In genomic region chr3:196501316-196502064, GRCh38 we compare ENCODE assay signal across 8 cellular contexts. TPM values are rescaled to one million over a fixed set of nuclear protein-coding genes. Genes with fewer than 3 reads are reported as not detected.
DNase-seq lines count a peak whose midpoint lies in the region; ATAC-seq, FAIRE-seq and TF ChIP-seq lines count a peak whose summit lies in the region.

No MANE protein-coding gene starts in this region.

- H2BK120ac ChIP-seq in H1 (replicated peaks; ENCODE audit: low read depth, low read length) (no peak overlapping the region), neuronal stem cell (ENCODE audit: low read depth, low read length) (no peak overlapping the region)

- H3K4me1 ChIP-seq in Panc1 (ENCODE audit: control insufficient read depth, insufficient read depth, low read length) (peaks cover 17% of the 10 kb centered on the region), H1 (replicated peaks in 1 of 4; ENCODE audit: control insufficient read depth in 3 of 4, insufficient read depth in 4 of 4, low read length in 3 of 4) (peaks cover 0 to 7% (median 3%) of the 10 kb centered on the region in 4 experiments; a peak in 5 of 7 replicates), neuronal stem cell (ENCODE audit: control insufficient read depth in 2 of 2, insufficient read depth in 1 of 2, low read depth in 1 of 2, low read length in 2 of 2) (peaks cover 2 to 3% of the 10 kb centered on the region in 2 donors)

- H3K56ac ChIP-seq in H1 (replicated peaks; ENCODE audit: insufficient read length, low read depth, low read length): no peak overlapping the region

- H3K27me3 ChIP-seq in Panc1 (ENCODE audit: control insufficient read depth, insufficient read depth, low read length) (no peaks in the 10 kb centered on the region), H1 (replicated peaks in 1 of 4; ENCODE audit: control insufficient read depth in 3 of 4, extremely low read depth in 1 of 4, insufficient read depth in 3 of 4, low read length in 3 of 4) (no peaks in the 10 kb centered on the region), neuronal stem cell (ENCODE audit: control insufficient read depth in 3 of 3, insufficient read depth in 3 of 3, low read depth in 1 of 3, low read length in 3 of 3) (no peaks in the 10 kb centered on the region)

- H4K91ac ChIP-seq in H1 (replicated peaks; ENCODE audit: insufficient read length, low read length): no peak overlapping the region
- H4K91ac ChIP-seq in neuronal stem cell (ENCODE audit: low read depth, low read length, poor library complexity): no peak overlapping the region

- CTCF ChIA-PET in Panc1 (lab: Charles Lee) (interaction anchor here (0.5 kb wide), 1 partner anchor 16 kb away, joined by 17 read pairs; no protein-coding TSS in a partner anchor), H1 (lab: Charles Lee; ENCODE audit: partially characterized antibody) (interaction anchor here (0.8 kb wide), 1 partner anchor 14 kb away, joined by 4 read pairs; no protein-coding TSS in a partner anchor)

- H4K5ac ChIP-seq in H1 (ENCODE audit: insufficient read length, low read depth, low read length): no peak overlapping the region

- peaks cover 20% of the 10 kb centered on the region for H3K36me3 Mint-ChIP-seq in activated T-cell treated with anti-CD3 and anti-CD28 coated beads, Interleukin-2, amount 50 U/mL, for 4 hours (ENCODE audit: insufficient read depth)

- no peak overlapping the region for H2BK12ac ChIP-seq in H1 (ENCODE audit: low read depth, low read length)
- H2BK12ac ChIP-seq in neuronal stem cell (ENCODE audit: low read length): no peak overlapping the region

- 4% methylated on average over 14 of the region's 14 CpGs; no CpG with 5 or more reads in 1 of the 2 experiments for WGBS in H1 (ENCODE audit: extremely low coverage in 1 of 2, insufficient coverage in 1 of 2, insufficient read length in 1 of 2, insufficient replicate concordance in 2 of 2, low coverage in 1 of 2, low lambda C conversion rate in 2 of 2, missing lambda C conversion rate in 1 of 2), 2 experiments
- WGBS in neuronal stem cell (ENCODE audit: extremely low coverage in 2 of 2, insufficient read length in 2 of 2, insufficient replicate concordance in 1 of 2), 2 donors: no CpG with 5 or more reads among the region's 14 CpGs

- H3K23me2 ChIP-seq in H1 (ENCODE audit: low read depth, low read length): peaks cover 14% of the 10 kb centered on the region

- H3K27ac ChIP-seq in Panc1 (ENCODE audit: low read length): peak overlapping the region; percentile 96
- H3K27ac ChIP-seq in H1 (ENCODE audit: low read depth, low read length): no peak overlapping the region
- H3K27ac ChIP-seq in neuronal stem cell (replicated peaks; ENCODE audit: low read length): no peak overlapping the region

- no peak for FAIRE-seq in H1 (lab: Jason Lieb, UNC)

- H4K8ac ChIP-seq in H1 (ENCODE audit: extremely low read depth, insufficient read depth, low read length): no peak overlapping the region
- no peak overlapping the region for H4K8ac ChIP-seq in neuronal stem cell (ENCODE audit: low read depth, low read length)

- H2AK5ac ChIP-seq in H1 (ENCODE audit: low read depth, low read length): no peak overlapping the region
- no peak overlapping the region for H2AK5ac ChIP-seq in neuronal stem cell (ENCODE audit: low read depth, low read length)

- peak overlapping the region in 3 of 4 experiments; percentile 26 to 70 (median 39); a peak in 3 of 7 replicates for H3K9ac ChIP-seq in H1 (replicated peaks in 1 of 4; ENCODE audit: extremely low read depth in 1 of 4, low read depth in 3 of 4, low read length in 3 of 4)
- H3K9ac ChIP-seq in neuronal stem cell (ENCODE audit: low read depth, low read length, poor library complexity): no peak overlapping the region

- H3K4me2 ChIP-seq in H1 (ENCODE audit: insufficient read depth in 1 of 2, low read depth in 2 of 2, low read length in 2 of 2) (peak overlapping the region; percentile 89 to 91), neuronal stem cell (ENCODE audit: insufficient read depth, low read length, poor library complexity, severe bottlenecking) (peak overlapping the region; percentile 69)

- peak; percentile 31 for DNase-seq in activated T-cell treated with anti-CD3 and anti-CD28 coated beads, Interleukin-2, amount 50 U/mL, for 4 hours
- DNase-seq in activated T-cell treated with anti-CD3 and anti-CD28 coated beads, Interleukin-2, amount 50 U/mL, for 1 hour: no peak
- DNase-seq in Panc1 (ENCODE audit: low read depth, low spot score): no peak
- no peak for DNase-seq in H1 (ENCODE audit: low read depth in 1 of 2, low spot score in 2 of 2)
- no peak for DNase-seq in neuronal stem cell (ENCODE audit: low spot score)

- intact Hi-C loops in Panc1 (cut with micrococcal nuclease; ENCODE audit: unreplicated experiment): no loop called here

- POLR2A ChIA-PET in Panc1 (lab: Charles Lee) (interaction anchor here (0.6 kb wide), 1 partner anchor 48 kb away, joined by 8 read pairs; no protein-coding TSS in a partner anchor), H1 (lab: Charles Lee; ENCODE audit: partially characterized antibody) (no interaction called here)

- H2AFZ ChIP-seq in H1 (ENCODE audit: low read length) (no peak overlapping the region), neuronal stem cell (ENCODE audit: low read length) (no peak overlapping the region)

- no peak for TF ChIP-seq EP300 in H1 (IDR thresholded peaks at IDR 0.05; ENCODE audit: borderline replicate concordance in 1 of 2, low read depth in 2 of 2, low read length in 2 of 2)

- no peak overlapping the region for H3K18ac ChIP-seq in H1 (ENCODE audit: extremely low read depth, low read length)
- no peak overlapping the region for H3K18ac ChIP-seq in neuronal stem cell (ENCODE audit: low read length)

- H3K79me1 ChIP-seq in H1 (ENCODE audit: low read depth, low read length): peaks cover 7% of the 10 kb centered on the region; the same call in 1 of the 2 replicates
- peaks cover 7% of the 10 kb centered on the region for H3K79me1 ChIP-seq in neuronal stem cell (ENCODE audit: low read depth, low read length)

- H3K4ac ChIP-seq in H1 (replicated peaks; ENCODE audit: insufficient read length, low read depth, low read length) (no peak overlapping the region), neuronal stem cell (ENCODE audit: low read length) (no peak overlapping the region)

- H3K9me3 Mint-ChIP-seq in activated T-cell treated with anti-CD3 and anti-CD28 coated beads, Interleukin-2, amount 50 U/mL, for 4 hours: peaks cover 4% of the 10 kb centered on the region

- TF ChIP-seq CTCF in Panc1 (IDR thresholded peaks at IDR 0.05) (no peak), H1 (IDR thresholded peaks at IDR 0.05; ENCODE audit: control extremely low read depth in 1 of 3, insufficient read depth in 1 of 3, low read depth in 1 of 3, low read length in 3 of 3) (no peak)

- H2BK15ac ChIP-seq in H1 (ENCODE audit: low read length) (no peak overlapping the region), neuronal stem cell (ENCODE audit: low read length) (no peak overlapping the region)

- in situ Hi-C loops in Panc1 (cut with HindIII; ENCODE audit: low pct_unique_long_range_greater_than_20kb, low sequenced_read_pairs): no loop called here

- no TSS peak for BruUV-seq in Panc1 (replicated peaks; lab: Mats Ljungman, UMichigan)

- no peaks in the 10 kb centered on the region for H3K27me3 Mint-ChIP-seq in activated T-cell treated with anti-CD3 and anti-CD28 coated beads, Interleukin-2, amount 50 U/mL, for 4 hours (ENCODE audit: low read depth)

- H2BK5ac ChIP-seq in H1 (ENCODE audit: low read depth, low read length) (no peak overlapping the region), neuronal stem cell (ENCODE audit: low read length) (no peak overlapping the region)

- H3K4me1 Mint-ChIP-seq in activated T-cell treated with anti-CD3 and anti-CD28 coated beads, Interleukin-2, amount 50 U/mL, for 4 hours (ENCODE audit: low read depth): peaks cover 38% of the 10 kb centered on the region

- TF ChIP-seq POLR2A in H1 (IDR thresholded peaks at IDR 0.05; ENCODE audit: control extremely low read depth in 1 of 2, low read depth in 2 of 2, low read length in 2 of 2): no peak

- no peak for TF ChIP-seq RAD21 in H1 (IDR thresholded peaks at IDR 0.05 in 1 of 2, conservative IDR thresholded peaks at IDR 0.05 in 1 of 2; ENCODE audit: low read depth in 2 of 2, low read length in 2 of 2)

- no peak overlapping the region for H3K23ac ChIP-seq in H1 (ENCODE audit: insufficient read length)
- H3K23ac ChIP-seq in neuronal stem cell (ENCODE audit: low read depth, low read length, poor library complexity): no peak overlapping the region

- H3K36me3 ChIP-seq in Panc1 (ENCODE audit: control insufficient read depth, insufficient read depth, low read length): peaks cover 3% of the 10 kb centered on the region; the same call in 1 of the 2 replicates
- 0 out of 8 replicates have a peak, but pooled peaks cover 0 to 2% (median 0%) of the 10 kb centered on the region in 4 experiments for H3K36me3 ChIP-seq in H1 (ENCODE audit: control insufficient read depth in 2 of 4, insufficient read depth in 4 of 4, low read length in 3 of 4)
- H3K36me3 ChIP-seq in neuronal stem cell (replicated peaks in 1 of 2; ENCODE audit: control insufficient read depth in 2 of 2, insufficient read depth in 2 of 2, low read length in 2 of 2): peaks cover 0 to 40% of the 10 kb centered on the region in 2 donors

- H4K20me1 ChIP-seq in H1 (replicated peaks in 1 of 2; ENCODE audit: control insufficient read depth in 1 of 2, insufficient read depth in 2 of 2, low read length in 2 of 2): peaks cover 2 to 8% of the 10 kb centered on the region in 2 experiments

- H3K79me2 ChIP-seq in H1 (ENCODE audit: control insufficient read depth in 1 of 2, insufficient read depth in 2 of 2, low read length in 2 of 2): peaks cover 39 to 65% of the 10 kb centered on the region in 2 experiments

- no peak overlapping the region for H2BK20ac ChIP-seq in H1 (ENCODE audit: low read length)

- H3K4me3 Mint-ChIP-seq in activated T-cell treated with anti-CD3 and anti-CD28 coated beads, Interleukin-2, amount 50 U/mL, for 4 hours: peak overlapping the region; percentile 100

- ATAC-seq in activated T-cell treated with anti-CD3 and anti-CD28 coated beads, Interleukin-2, amount 50 U/mL, for 4 hours: peak in 1 of 2 donors; percentile 49
- ATAC-seq in Panc1 (no peak), GM19324 (IDR thresholded peaks at IDR 0.05; ENCODE audit: low FRiP score, unreplicated experiment) (no peak), GM21381 (IDR thresholded peaks at IDR 0.05; ENCODE audit: unreplicated experiment) (no peak), GM19452 (IDR thresholded peaks at IDR 0.05; ENCODE audit: unreplicated experiment) (no peak)

- peaks cover 1% of the 10 kb centered on the region; the same call in 1 of the 2 replicates for H3K9me3 ChIP-seq in Panc1 (ENCODE audit: control insufficient read depth, insufficient read depth, low read depth, low read length)
- H3K9me3 ChIP-seq in H1 (ENCODE audit: insufficient read depth in 2 of 2, low read depth in 1 of 2, low read length in 1 of 2): no peaks in the 10 kb centered on the region
- peaks cover 0 to 15% of the 10 kb centered on the region in 2 donors for H3K9me3 ChIP-seq in neuronal stem cell (replicated peaks in 1 of 2; ENCODE audit: control insufficient read depth in 2 of 2, insufficient read depth in 1 of 2, low read depth in 1 of 2, low read length in 2 of 2)

- H3K4me3 ChIP-seq in Panc1 (ENCODE audit: low read depth in 2 of 2, low read length in 2 of 2) (peak overlapping the region; percentile 64 to 100), H1 (ENCODE audit: extremely low read depth in 1 of 4, insufficient read depth in 2 of 4, low read depth in 3 of 4, low read length in 4 of 4) (peak overlapping the region; percentile 92 to 99 (median 98)), neuronal stem cell (ENCODE audit: low read length in 2 of 2) (peak overlapping the region; percentile 66 to 75)

- H3K14ac ChIP-seq in H1 (ENCODE audit: insufficient read length) (no peak overlapping the region), neuronal stem cell (ENCODE audit: low read length) (no peak overlapping the region)

RNA-seq across cellular contexts. Expression of gene RNF168, which starts 2.1 kb away (rescaled TPM):
- total RNA-seq in activated T-cell treated with anti-CD3 and anti-CD28 coated beads, Interleukin-2, amount 50 U/mL, for 4 hours: 10 to 100 TPM; 20.9 to 22.4 (median 21.8) TPM
- 21.3 TPM for total RNA-seq in Panc1 (2021; ENCODE audit: unreplicated experiment)
- 5.8 TPM for polyA plus RNA-seq in Panc1 (2012; ENCODE audit: insufficient read length)
- total RNA-seq in H1 (2021; fragmentation: NEBNext Ultra II Directional; extraction: Animal tissue kit (Norgen Biotek cat#: 25700)): 62.9 and 63.5 TPM in 2 replicates
- 6.3 and 8.1 TPM in 2 replicates for polyA plus RNA-seq in H1 (2011; rRNA removed)
- polyA plus RNA-seq in H1 (2011; cell fraction: cytosol; rRNA removed): 7.7 TPM
- polyA plus RNA-seq in H1 (2011; cell fraction: nucleus; rRNA removed): 9.6 TPM
- polyA plus RNA-seq in H1 (2012, experiment 1 of 2): 24.8 to 26.5 TPM (median 25.8 TPM) in 4 replicates
- 1.9 TPM for polyA plus RNA-seq in H1 (2012, experiment 2 of 2)
- polyA plus RNA-seq in H1 (2013, experiment 1 of 2): 25.1 TPM
- polyA plus RNA-seq in H1 (2013, experiment 2 of 2): 25.2 TPM
- 45.5 and 52.6 TPM in 2 replicates for polyA minus RNA-seq in H1 (2011; rRNA and poly(A)+ RNA removed)
- 35.6 TPM for polyA minus RNA-seq in H1 (2011; cell fraction: cytosol; rRNA and poly(A)+ RNA removed)
- polyA minus RNA-seq in H1 (2011; cell fraction: nucleus; rRNA and poly(A)+ RNA removed): 24.6 TPM
- polyA plus RNA-seq in neuronal stem cell (2013, experiment 1 of 2): 15.5 TPM
- 16.5 TPM for polyA plus RNA-seq in neuronal stem cell (2013, experiment 2 of 2)

RNA-seq across cellular contexts. Expression of gene SMCO1, which starts 13.7 kb away (rescaled TPM):
- not detected for total RNA-seq in activated T-cell treated with anti-CD3 and anti-CD28 coated beads, Interleukin-2, amount 50 U/mL, for 4 hours
- total RNA-seq in Panc1 (2021; ENCODE audit: unreplicated experiment): not detected
- polyA plus RNA-seq in Panc1 (2012; ENCODE audit: insufficient read length): not detected
- total RNA-seq in H1 (2021; fragmentation: NEBNext Ultra II Directional; extraction: Animal tissue kit (Norgen Biotek cat#: 25700)): not detected in 2 replicates
- 0.03 TPM in 1 of 2 replicates, not detected in the other for polyA plus RNA-seq in H1 (2011; rRNA removed)
- polyA plus RNA-seq in H1 (2011; cell fraction: cytosol; rRNA removed): not detected
- polyA plus RNA-seq in H1 (2011; cell fraction: nucleus; rRNA removed): 0.10 TPM
- polyA plus RNA-seq in H1 (2012, experiment 1 of 2): not detected in 4 replicates
- not detected for polyA plus RNA-seq in H1 (2012, experiment 2 of 2)
- not detected for polyA plus RNA-seq in H1 (2013, experiment 1 of 2)
- polyA plus RNA-seq in H1 (2013, experiment 2 of 2): not detected
- polyA minus RNA-seq in H1 (2011; rRNA and poly(A)+ RNA removed): not detected in 2 replicates
- not detected for polyA minus RNA-seq in H1 (2011; cell fraction: cytosol; rRNA and poly(A)+ RNA removed)
- not detected for polyA minus RNA-seq in H1 (2011; cell fraction: nucleus; rRNA and poly(A)+ RNA removed)
- not detected for polyA plus RNA-seq in neuronal stem cell (2013, experiment 1 of 2)
- polyA plus RNA-seq in neuronal stem cell (2013, experiment 2 of 2): 0.01 TPM
